Comparison of ENCODE assay signal across 18 cellular contexts in genomic region chr9:27683181-27683580, GRCh38.
DNase-seq lines count a peak whose midpoint lies in the region; ATAC-seq, FAIRE-seq and TF ChIP-seq lines count a peak whose summit lies in the region.
"Had no signal": no experiment of that assay in that cellular context is flagged by ENCODE, and none has a peak within 500 bp of the region (broad histone marks: within the 10 kb centered on the region; RNA-seq: fewer than 3 reads in every experiment).

No MANE protein-coding gene starts in this region.

- H4K20me1 ChIP-seq in mammary epithelial cell (ENCODE audit: insufficient read depth, low read length) (no peaks in the 10 kb centered on the region), H1 (replicated peaks in 1 of 2; ENCODE audit: control insufficient read depth in 1 of 2, insufficient read depth in 2 of 2, low read length in 2 of 2) (no peaks in the 10 kb centered on the region), neural progenitor cell (ENCODE audit: low read depth) (no peaks in the 10 kb centered on the region), hepatocyte (ENCODE audit: insufficient read depth, poor library complexity, severe bottlenecking) (no peaks in the 10 kb centered on the region)
- H4K20me1 ChIP-seq: BLaER1 treated with 17β-estradiol and CSF1 and Interleukin-3, amounts not matched to agents 10 nM and 100 nM had no signal

- no peak overlapping the region for H3K27ac Mint-ChIP-seq in neural progenitor cell
- H3K27ac Mint-ChIP-seq: CD4-positive, CD25-positive, alpha-beta regulatory T cell had no signal

- H2AK5ac ChIP-seq in H1 (ENCODE audit: low read depth, low read length) = no peak overlapping the region

- H2BK15ac ChIP-seq in H1 (ENCODE audit: low read length) = no peak overlapping the region

- in situ Hi-C loops in mammary epithelial cell (cut with MboI; ENCODE audit: low sequenced_read_pairs in 2 of 2) = no loop called here

- H3K79me1 ChIP-seq in H1 (ENCODE audit: low read depth, low read length) = no peaks in the 10 kb centered on the region

- no peaks in the 10 kb centered on the region for H3K9me3 Mint-ChIP-seq in neural progenitor cell
- H3K9me3 Mint-ChIP-seq: CD4-positive, CD25-positive, alpha-beta regulatory T cell had no signal

- DNase-seq in mammary epithelial cell = peak; percentile 10
- DNase-seq in breast epithelium (ENCODE audit: low spot score in 2 of 2) = no peak
- DNase-seq in H1 (ENCODE audit: low read depth in 1 of 2, low spot score in 2 of 2) = no peak
- no peak for DNase-seq in neural progenitor cell (ENCODE audit: low spot score)
- no peak for DNase-seq in GM10248 (ENCODE audit: extremely low spot score)
- no peak for DNase-seq in NOMO-1 treated with dmso at 0.1 percent for 144 hours (lab: John Stamatoyannopoulos, UW; ENCODE audit: unreplicated experiment)
- no peak for DNase-seq in hepatocyte (ENCODE audit: low spot score)
- DNase-seq: ACHN; Calu3; CD4-positive, CD25-positive, alpha-beta regulatory T cell; DMS 273 treated with DMSO at 0.1 percent for 48 hours had no signal

- H3K27me3 Mint-ChIP-seq in neural progenitor cell (ENCODE audit: insufficient read depth, low read depth) = peaks cover 3% of the 10 kb centered on the region
- H3K27me3 Mint-ChIP-seq: CD4-positive, CD25-positive, alpha-beta regulatory T cell had no signal

- no peak overlapping the region for H3K9ac ChIP-seq in mammary epithelial cell (ENCODE audit: insufficient read depth, low read length)
- H3K9ac ChIP-seq in H1 (replicated peaks in 1 of 4; ENCODE audit: extremely low read depth in 1 of 4, low read depth in 3 of 4, low read length in 3 of 4) = no peak overlapping the region
- H3K9ac ChIP-seq in neural progenitor cell = no peak overlapping the region
- H3K9ac ChIP-seq: BLaER1 treated with 17β-estradiol and CSF1 and Interleukin-3, amounts not matched to agents 10 nM and 100 nM had no signal

- peaks cover 4% of the 10 kb centered on the region for H3K4me1 Mint-ChIP-seq in neural progenitor cell
- H3K4me1 Mint-ChIP-seq: CD4-positive, CD25-positive, alpha-beta regulatory T cell had no signal

- dilution Hi-C loops in mammary epithelial cell (cut with HindIII; ENCODE audit: low sequenced_read_pairs) = no loop called here

- peak overlapping the region; percentile 50 for H3K4me3 Mint-ChIP-seq in neural progenitor cell
- H3K4me3 Mint-ChIP-seq: CD4-positive, CD25-positive, alpha-beta regulatory T cell had no signal

- no peak overlapping the region for H3K18ac ChIP-seq in H1 (ENCODE audit: extremely low read depth, low read length)

- H3K4me1 ChIP-seq in mammary epithelial cell (ENCODE audit: insufficient read depth, low read length) (peaks cover 6% of the 10 kb centered on the region), breast epithelium (no peaks in the 10 kb centered on the region), H1 (replicated peaks in 1 of 4; ENCODE audit: control insufficient read depth in 3 of 4, insufficient read depth in 4 of 4, low read length in 3 of 4) (peaks cover 0 to 3% (median 0%) of the 10 kb centered on the region in 4 experiments; a peak in 2 of 7 replicates), neural progenitor cell (peaks cover 16% of the 10 kb centered on the region), hepatocyte (ENCODE audit: insufficient read depth) (no peaks in the 10 kb centered on the region)

- H2BK12ac ChIP-seq in H1 (ENCODE audit: low read depth, low read length) = no peak overlapping the region

- no peak overlapping the region for H2BK20ac ChIP-seq in H1 (ENCODE audit: low read length)

- H3K79me2 ChIP-seq in mammary epithelial cell (ENCODE audit: insufficient read depth, low read length) (no peaks in the 10 kb centered on the region), H1 (ENCODE audit: control insufficient read depth in 1 of 2, insufficient read depth in 2 of 2, low read length in 2 of 2) (no peaks in the 10 kb centered on the region), neural progenitor cell (ENCODE audit: low read depth) (no peaks in the 10 kb centered on the region), hepatocyte (no peaks in the 10 kb centered on the region)

- no peak overlapping the region for H3K4ac ChIP-seq in H1 (replicated peaks; ENCODE audit: insufficient read length, low read depth, low read length)

- no peak overlapping the region for H4K8ac ChIP-seq in H1 (ENCODE audit: extremely low read depth, insufficient read depth, low read length)

- no peaks in the 10 kb centered on the region for H3K9me2 ChIP-seq in hepatocyte (replicated peaks; ENCODE audit: insufficient read depth)

- H4K5ac ChIP-seq in H1 (ENCODE audit: insufficient read length, low read depth, low read length) = no peak overlapping the region

- no TSS peak for BruUV-seq in mammary epithelial cell (replicated peaks; lab: Mats Ljungman, UMichigan)

- no peak overlapping the region for H3K4me2 ChIP-seq in mammary epithelial cell (ENCODE audit: insufficient read depth, low read depth, low read length)
- H3K4me2 ChIP-seq in H1 (ENCODE audit: insufficient read depth in 1 of 2, low read depth in 2 of 2, low read length in 2 of 2) = no peak overlapping the region
- H3K4me2 ChIP-seq in neural progenitor cell = no peak overlapping the region
- no peak overlapping the region for H3K4me2 ChIP-seq in hepatocyte
- H3K4me2 ChIP-seq: BLaER1 treated with 17β-estradiol and CSF1 and Interleukin-3, amounts not matched to agents 10 nM and 100 nM had no signal

- H3K36me3 ChIP-seq in mammary epithelial cell (ENCODE audit: insufficient read depth, low read length) (no peaks in the 10 kb centered on the region), breast epithelium (no peaks in the 10 kb centered on the region), H1 (ENCODE audit: control insufficient read depth in 2 of 4, insufficient read depth in 4 of 4, low read length in 3 of 4) (no peaks in the 10 kb centered on the region), neural progenitor cell (no peaks in the 10 kb centered on the region), hepatocyte (replicated peaks; ENCODE audit: insufficient read depth, low read depth) (no peaks in the 10 kb centered on the region)
- H3K36me3 ChIP-seq: BLaER1 treated with 17β-estradiol and CSF1 and Interleukin-3, amounts not matched to agents 10 nM and 100 nM had no signal

- no peak overlapping the region for H2BK5ac ChIP-seq in H1 (ENCODE audit: low read depth, low read length)

- TF ChIP-seq EP300 in H1 (IDR thresholded peaks at IDR 0.05; ENCODE audit: borderline replicate concordance in 1 of 2, low read depth in 2 of 2, low read length in 2 of 2) = no peak

- no peak overlapping the region for H3K14ac ChIP-seq in H1 (ENCODE audit: insufficient read length)

- CTCF ChIA-PET in mammary epithelial cell (lab: Charles Lee; ENCODE audit: low non-redundant PET) = no interaction called here
- CTCF ChIA-PET in H1 (lab: Charles Lee; ENCODE audit: partially characterized antibody) = no interaction called here
- CTCF ChIA-PET in GM10248 (lab: Yijun Ruan, JAX) = no interaction called here

- no peak overlapping the region for H4K91ac ChIP-seq in H1 (replicated peaks; ENCODE audit: insufficient read length, low read length)

- no peak for TF ChIP-seq RAD21 in H1 (IDR thresholded peaks at IDR 0.05 in 1 of 2, conservative IDR thresholded peaks at IDR 0.05 in 1 of 2; ENCODE audit: low read depth in 2 of 2, low read length in 2 of 2)

- no peaks in the 10 kb centered on the region for H3K23me2 ChIP-seq in H1 (ENCODE audit: low read depth, low read length)

- TF ChIP-seq CTCF in mammary epithelial cell (conservative IDR thresholded peaks at IDR 0.05 in 1 of 2, IDR thresholded peaks at IDR 0.05 in 1 of 2; ENCODE audit: extremely low read depth in 1 of 2, insufficient read depth in 1 of 2, low read depth in 1 of 2, low read length in 2 of 2) = no peak
- no peak for TF ChIP-seq CTCF in breast epithelium (IDR thresholded peaks at IDR 0.05)
- no peak for TF ChIP-seq CTCF in H1 (IDR thresholded peaks at IDR 0.05; ENCODE audit: control extremely low read depth in 1 of 3, insufficient read depth in 1 of 3, low read depth in 1 of 3, low read length in 3 of 3)
- TF ChIP-seq CTCF in neural progenitor cell (IDR thresholded peaks at IDR 0.05) = no peak
- no peak for TF ChIP-seq CTCF in GM10248 (IDR thresholded peaks at IDR 0.05; ENCODE audit: control extremely low read depth, extremely low read depth, low read depth, missing control alignments)
- no peak for TF ChIP-seq CTCF in hepatocyte (IDR thresholded peaks at IDR 0.05; ENCODE audit: poor library complexity)

- no peaks in the 10 kb centered on the region for H3K9me3 ChIP-seq in mammary epithelial cell (replicated peaks; ENCODE audit: insufficient read depth, low read length)
- no peaks in the 10 kb centered on the region for H3K9me3 ChIP-seq in breast epithelium
- H3K9me3 ChIP-seq in H1 (ENCODE audit: insufficient read depth in 2 of 2, low read depth in 1 of 2, low read length in 1 of 2) = no peaks in the 10 kb centered on the region
- H3K9me3 ChIP-seq in neural progenitor cell (ENCODE audit: low read depth) = no peaks in the 10 kb centered on the region
- no peaks in the 10 kb centered on the region for H3K9me3 ChIP-seq in hepatocyte (ENCODE audit: low read depth)
- H3K9me3 ChIP-seq: BLaER1 treated with 17β-estradiol and CSF1 and Interleukin-3, amounts not matched to agents 10 nM and 100 nM had no signal

- intact Hi-C loops in mammary epithelial cell (cut with micrococcal nuclease) (no loop called here), breast epithelium (cut with DNase I; ENCODE audit: low total_unique reads) (no loop called here)

- no peak for FAIRE-seq in H1 (lab: Jason Lieb, UNC)
- FAIRE-seq: GM12878, GM18507, H54 had no signal

- ATAC-seq in HG02798 (IDR thresholded peaks at IDR 0.05; ENCODE audit: poor library complexity, unreplicated experiment) = no peak
- ATAC-seq: GM12878, HCT116 had no signal

- no peak overlapping the region for H3K56ac ChIP-seq in H1 (replicated peaks; ENCODE audit: insufficient read length, low read depth, low read length)

- POLR2A ChIA-PET in H1 (lab: Charles Lee; ENCODE audit: partially characterized antibody) (no interaction called here), GM10248 (lab: Yijun Ruan, JAX) (no interaction called here)

- no peak overlapping the region for H2BK120ac ChIP-seq in H1 (replicated peaks; ENCODE audit: low read depth, low read length)

- no peak overlapping the region for H3K27ac ChIP-seq in mammary epithelial cell (ENCODE audit: insufficient read depth, low read depth, low read length)
- H3K27ac ChIP-seq in breast epithelium = no peak overlapping the region
- no peak overlapping the region for H3K27ac ChIP-seq in H1 (ENCODE audit: low read depth, low read length)
- H3K27ac ChIP-seq in neural progenitor cell = no peak overlapping the region
- H3K27ac ChIP-seq in hepatocyte = no peak overlapping the region
- H3K27ac ChIP-seq: BLaER1 treated with 17β-estradiol and CSF1 and Interleukin-3, amounts not matched to agents 10 nM and 100 nM; HL-60 had no signal

- no peak for TF ChIP-seq POLR2A in breast epithelium (IDR thresholded peaks at IDR 0.05)
- no peak for TF ChIP-seq POLR2A in H1 (IDR thresholded peaks at IDR 0.05; ENCODE audit: control extremely low read depth in 1 of 2, low read depth in 2 of 2, low read length in 2 of 2)

- H2AFZ ChIP-seq in mammary epithelial cell (ENCODE audit: low read depth, low read length) (peak overlapping the region; percentile 66), H1 (ENCODE audit: low read length) (0 out of 2 replicates have a peak overlapping the region, but pooled peaks have one; percentile 33), neural progenitor cell (replicated peaks) (no peak overlapping the region), hepatocyte (no peak overlapping the region)

- WGBS in mammary epithelial cell (ENCODE audit: low coverage, missing lambda C conversion rate) = 75% methylated on average over 7 of the region's 7 CpGs
- WGBS in H1 (ENCODE audit: extremely low coverage in 1 of 2, insufficient coverage in 1 of 2, insufficient read length in 1 of 2, insufficient replicate concordance in 2 of 2, low coverage in 1 of 2, low lambda C conversion rate in 2 of 2, missing lambda C conversion rate in 1 of 2), 2 experiments = 90% methylated on average over 7 of the region's 7 CpGs; no CpG with 5 or more reads in 1 of the 2 experiments
- WGBS in hepatocyte (ENCODE audit: low lambda C conversion rate, missing lambda C conversion rate) = 95% methylated on average over 7 of the region's 7 CpGs

- H3K27me3 ChIP-seq in mammary epithelial cell (ENCODE audit: insufficient read depth, low read length) (peaks cover 2% of the 10 kb centered on the region), breast epithelium (no peaks in the 10 kb centered on the region), H1 (replicated peaks in 1 of 4; ENCODE audit: control insufficient read depth in 3 of 4, extremely low read depth in 1 of 4, insufficient read depth in 3 of 4, low read length in 3 of 4) (no peaks in the 10 kb centered on the region), neural progenitor cell (no peaks in the 10 kb centered on the region), hepatocyte (no peaks in the 10 kb centered on the region)
- H3K27me3 ChIP-seq: BLaER1 treated with 17β-estradiol and CSF1 and Interleukin-3, amounts not matched to agents 10 nM and 100 nM had no signal

- H3K4me3 ChIP-seq in mammary epithelial cell (replicated peaks in 1 of 3; ENCODE audit: insufficient read depth in 1 of 3, low read depth in 2 of 3, low read length in 3 of 3) (no peak overlapping the region), breast epithelium (no peak overlapping the region), H1 (ENCODE audit: extremely low read depth in 1 of 4, insufficient read depth in 2 of 4, low read depth in 3 of 4, low read length in 4 of 4) (no peak overlapping the region), neural progenitor cell (no peak overlapping the region), hepatocyte (no peak overlapping the region)
- H3K4me3 ChIP-seq: BLaER1 treated with 17β-estradiol and CSF1 and Interleukin-3, amounts not matched to agents 10 nM and 100 nM; GM12878 had no signal

- no peak overlapping the region for H3K23ac ChIP-seq in H1 (ENCODE audit: insufficient read length)

- no peaks in the 10 kb centered on the region for H3F3A ChIP-seq in neural progenitor cell (ENCODE audit: low read depth)

- no peaks in the 10 kb centered on the region for H3K36me3 Mint-ChIP-seq in neural progenitor cell
- H3K36me3 Mint-ChIP-seq: CD4-positive, CD25-positive, alpha-beta regulatory T cell had no signal

Comparison
In these comparisons a context has a peak if more than half of its experiments do, and no peak if none do; other contexts are left out.
1. H2AFZ ChIP-seq: peak in mammary epithelial cell (single experiment) and H1 (single experiment); none in neural progenitor cell (single experiment) and hepatocyte (single experiment).